Comparison of ENCODE assay signal across 8 cellular contexts in genomic region chr19:5339470-5339949, GRCh38. TPM values are rescaled to one million over a fixed set of nuclear protein-coding genes. Genes with fewer than 3 reads are reported as not detected.
DNase-seq lines count a peak whose midpoint lies in the region; ATAC-seq, FAIRE-seq and TF ChIP-seq lines count a peak whose summit lies in the region.

No MANE protein-coding gene starts in this region.

- FAIRE-seq in GM12891 (lab: Jason Lieb, UNC), result no peak

- DNase-seq in GM06990 (ENCODE audit: extremely low read depth, insufficient read length) (no peak), RWPE2 (ENCODE audit: low spot score) (no peak), foreskin fibroblast (no peak), retinal pigment epithelial cell (ENCODE audit: low read depth) (no peak), GM12891 (ENCODE audit: insufficient read length, low spot score) (no peak), SIG-M5 treated with dmso at 0.1 percent for 504 hours (lab: John Stamatoyannopoulos, UW; ENCODE audit: unreplicated experiment) (no peak), COLO829 (ENCODE audit: low spot score) (no peak)

- H3K4me1 ChIP-seq in RWPE2 (ENCODE audit: insufficient read depth, poor library complexity, severe bottlenecking), result no peaks in the 10 kb centered on the region

- ATAC-seq in RWPE2 (ENCODE audit: low read depth), result no peak
- ATAC-seq in HG03442 (IDR thresholded peaks at IDR 0.05; ENCODE audit: unreplicated experiment), result no peak

- TF ChIP-seq POLR2A in GM12891 (IDR thresholded peaks at IDR 0.05; ENCODE audit: low read depth, low read length), result no peak

- TF ChIP-seq CTCF in GM06990 (IDR thresholded peaks at IDR 0.05; ENCODE audit: insufficient read depth, low read length, poor library complexity, severe bottlenecking) (no peak), RWPE2 (IDR thresholded peaks at IDR 0.05; ENCODE audit: poor library complexity, severe bottlenecking) (no peak), foreskin fibroblast (IDR thresholded peaks at IDR 0.05; ENCODE audit: low read depth, low read length) (no peak), retinal pigment epithelial cell (conservative IDR thresholded peaks at IDR 0.05; ENCODE audit: low read depth, low read length) (no peak)

- H3K36me3 ChIP-seq in GM06990 (ENCODE audit: control insufficient read depth, insufficient read depth, low read length) (no peaks in the 10 kb centered on the region), RWPE2 (ENCODE audit: low read depth) (no peaks in the 10 kb centered on the region)

- no peak overlapping the region for H3K27ac ChIP-seq in RWPE2 (ENCODE audit: poor library complexity, severe bottlenecking)

- H3K27me3 ChIP-seq in GM06990 (replicated peaks; ENCODE audit: control insufficient read depth, insufficient read depth, low read length), result no peaks in the 10 kb centered on the region; the same call in 1 of the 2 replicates
- H3K27me3 ChIP-seq in RWPE2 (ENCODE audit: insufficient read depth, poor library complexity, severe bottlenecking), result peaks cover 13% of the 10 kb centered on the region

- no peaks in the 10 kb centered on the region for H3K9me3 ChIP-seq in RWPE2 (ENCODE audit: severe bottlenecking)

- peak overlapping the region; percentile 58 for H3K4me3 ChIP-seq in GM06990 (replicated peaks; ENCODE audit: low read depth, low read length)
- H3K4me3 ChIP-seq in RWPE2 (ENCODE audit: severe bottlenecking), result peak overlapping the region; percentile 44
- H3K4me3 ChIP-seq in foreskin fibroblast (ENCODE audit: low read depth in 1 of 2, low read length in 2 of 2), result peak overlapping the region; percentile 60 to 62
- peak overlapping the region; percentile 58 for H3K4me3 ChIP-seq in retinal pigment epithelial cell (ENCODE audit: low read length)

TF ChIP-seq in GM12891, 5 proteins besides CTCF, POLR2A, EP300 and RAD21:
- TF ChIP-seq TAF1 (IDR thresholded peaks at IDR 0.05; ENCODE audit: low read depth, low read length), result no peak
- no peak for TF ChIP-seq SPI1 (IDR thresholded peaks at IDR 0.05; ENCODE audit: low read depth, low read length)
- no peak for TF ChIP-seq POU2F2 (IDR thresholded peaks at IDR 0.05; ENCODE audit: low read depth, low read length)
- no peak for TF ChIP-seq POLR2AphosphoS5 (IDR thresholded peaks at IDR 0.05; ENCODE audit: low read depth, low read length)
- no peak for TF ChIP-seq PAX5 (IDR thresholded peaks at IDR 0.05; ENCODE audit: insufficient read depth, low read length, severe bottlenecking)
TF ChIP-seq in GM12891: peak in this region for 0.

RNA-seq across cellular contexts. Expression of gene PTPRS, which starts 1.1 kb away (rescaled TPM):
- 7.4 TPM for polyA plus RNA-seq in GM12891 (2012; ENCODE audit: low read depth, missing spikeins)
